In genomic region chr11:67400942-67401494, GRCh38 we compare ENCODE assay signal across 8 cellular contexts. TPM values are rescaled to one million over a fixed set of nuclear protein-coding genes. Genes with fewer than 3 reads are reported as not detected.
DNase-seq lines count a peak whose midpoint lies in the region; ATAC-seq and TF ChIP-seq lines count a peak whose summit lies in the region.

No MANE protein-coding gene starts in this region.

- CTCF ChIA-PET in CD4-positive, alpha-beta memory T cell (lab: Charles Lee; ENCODE audit: partially characterized antibody), result interaction anchor here (0.9 to 5.7 kb wide), 29 partner anchors 10 to 229 kb away, joined by 3 to 65 read pairs (median 6); partner anchors contain the start of genes AIP, CARNS1, PITPNM1 and POLD4

- H3K4me1 ChIP-seq in CD4-positive, alpha-beta memory T cell (ENCODE audit: insufficient read depth, low read length), result peaks cover 75% of the 10 kb centered on the region
- peaks cover 0 to 46% (median 36%) of the 10 kb centered on the region in 4 donors for H3K4me1 ChIP-seq in sigmoid colon

- H3K36me3 Mint-ChIP-seq in CD4-positive, alpha-beta memory T cell, result peaks cover 21 to 50% of the 10 kb centered on the region in 2 donors

- peak overlapping the region; percentile 44 to 78 for H3K4me3 ChIP-seq in CD4-positive, alpha-beta memory T cell (ENCODE audit: low read length in 2 of 2)
- H3K4me3 ChIP-seq in H7 (ENCODE audit: insufficient read depth, low read depth, low read length) (peak overlapping the region; percentile 82), SK-N-MC (peak overlapping the region; percentile 83), fibroblast of the aortic adventitia (ENCODE audit: low read depth, low read length) (peak overlapping the region; percentile 87), sigmoid colon (peak overlapping the region; percentile 74 to 84 (median 76))

- peaks cover 24 to 79% (median 42%) of the 10 kb centered on the region in 4 donors for H3K4me1 Mint-ChIP-seq in CD4-positive, alpha-beta memory T cell

- no peaks in the 10 kb centered on the region for H3K9me3 ChIP-seq in CD4-positive, alpha-beta memory T cell (ENCODE audit: control insufficient read depth in 1 of 2, low read length in 2 of 2)
- H3K9me3 ChIP-seq in SK-N-MC (ENCODE audit: low read depth, low read length) (no peaks in the 10 kb centered on the region), sigmoid colon (no peaks in the 10 kb centered on the region)

- POLR2A ChIA-PET in CD4-positive, alpha-beta memory T cell (lab: Charles Lee; ENCODE audit: partially characterized antibody), result interaction anchor here (0.6 to 21.5 kb wide), 30 partner anchors 8 to 1510 kb away, joined by 3 to 2262 read pairs (median 8); partner anchors contain the start of genes AIP, ANKRD13D, CABP4 and CARNS1

- peak overlapping the region; percentile 88 for H3K9ac ChIP-seq in SK-N-MC (ENCODE audit: insufficient read length)

- DNase-seq in CD4-positive, alpha-beta memory T cell, result peak in 1 of 5 donors; percentile 69
- DNase-seq in H7, result no peak
- no peak for DNase-seq in SK-N-MC (ENCODE audit: low read depth, low spot score)
- DNase-seq in fibroblast of the aortic adventitia (ENCODE audit: low read depth), result peak; percentile 13
- DNase-seq in sigmoid colon, result peak; percentile 80
- no peak for DNase-seq in A172 (ENCODE audit: low spot score)

- H3K27ac ChIP-seq in CD4-positive, alpha-beta memory T cell (ENCODE audit: low read depth, low read length), result peak overlapping the region; percentile 78
- H3K27ac ChIP-seq in SK-N-MC, result no peak overlapping the region; the same call in 1 of the 2 replicates
- H3K27ac ChIP-seq in sigmoid colon, result peak overlapping the region; percentile 92 to 93 (median 92)

- H3K9me3 Mint-ChIP-seq in CD4-positive, alpha-beta memory T cell, result no peaks in the 10 kb centered on the region

- peaks cover 32% of the 10 kb centered on the region for H3K36me3 ChIP-seq in CD4-positive, alpha-beta memory T cell (ENCODE audit: insufficient read depth, low read length)
- H3K36me3 ChIP-seq in H7 (replicated peaks; ENCODE audit: control insufficient read depth, insufficient read depth, low read length) (peaks cover 19% of the 10 kb centered on the region), SK-N-MC (ENCODE audit: insufficient read depth, low read length) (peaks cover 38% of the 10 kb centered on the region), sigmoid colon (peaks cover 23 to 38% (median 30%) of the 10 kb centered on the region in 4 donors)

- no peaks in the 10 kb centered on the region for H3K27me3 ChIP-seq in CD4-positive, alpha-beta memory T cell (ENCODE audit: insufficient read depth, low read length)
- H3K27me3 ChIP-seq in H7 (ENCODE audit: control insufficient read depth, insufficient read depth, low read length) (no peaks in the 10 kb centered on the region), sigmoid colon (peaks cover 0 to 25% (median 6%) of the 10 kb centered on the region in 3 donors)

- peak overlapping the region; percentile 89 to 94 (median 90) for H3K4me3 Mint-ChIP-seq in CD4-positive, alpha-beta memory T cell

- ATAC-seq in HG02870 (IDR thresholded peaks at IDR 0.05; ENCODE audit: unreplicated experiment) (no peak), GM21526 (IDR thresholded peaks at IDR 0.05; ENCODE audit: low FRiP score, unreplicated experiment) (no peak)

- TF ChIP-seq CTCF in fibroblast of the aortic adventitia (IDR thresholded peaks at IDR 0.05; ENCODE audit: insufficient read depth, low read length) (no peak), sigmoid colon (IDR thresholded peaks at IDR 0.05) (no peak)

- no peak for TF ChIP-seq POLR2A in sigmoid colon (IDR thresholded peaks at IDR 0.05)

- intact Hi-C loops in CD4-positive, alpha-beta memory T cell (cut with micrococcal nuclease), result loop anchor here (1.0 kb wide), 4 partner anchors 9 to 107 kb away; partner anchors contain the start of genes CDK2AP2 and TMEM134
- intact Hi-C loops in sigmoid colon (cut with DNase I), result loop anchor here (2.0 to 5.0 kb wide), 2 partner anchors 68 to 81 kb away; partner anchors contain the start of genes AIP and TMEM134

- H3K27me3 Mint-ChIP-seq in CD4-positive, alpha-beta memory T cell, result no peaks in the 10 kb centered on the region

- peak overlapping the region; percentile 70 to 90 (median 87) for H3K27ac Mint-ChIP-seq in CD4-positive, alpha-beta memory T cell

- 1 to 4% methylated on average over 27 of the region's 27 CpGs for WGBS in sigmoid colon, 2 donors

- TF ChIP-seq EP300 in sigmoid colon (IDR thresholded peaks at IDR 0.05), result no peak

RNA-seq across cellular contexts. Expression of gene PPP1CA, which starts 0.6 kb away (rescaled TPM):
- 100 to 1,000 TPM; 159 to 161 TPM for total RNA-seq in CD4-positive, alpha-beta memory T cell
- 100 to 1,000 TPM; 474 to 774 TPM for polyA plus RNA-seq in CD4-positive, alpha-beta memory T cell
- 246 and 314 TPM in 2 replicates for total RNA-seq in H7 (2014; rRNA removed; shearing (Covaris generic))
- total RNA-seq in fibroblast of the aortic adventitia (ENCODE audit: low replicate concordance), result 97.6 and 129 TPM in 2 replicates
- total RNA-seq in sigmoid colon, result 10 to 100 TPM; 59.5 to 87.0 (median 80.0) TPM
- 100 to 1,000 TPM; 228 to 357 (median 235) TPM for polyA plus RNA-seq in sigmoid colon
- 192 and 217 TPM in 2 replicates for total RNA-seq in A172 (2014; rRNA removed; shearing (Covaris generic))

RNA-seq across cellular contexts. Expression of gene TBC1D10C, which starts 2.9 kb away (rescaled TPM):
- 100 to 1,000 TPM; 371 to 382 TPM for total RNA-seq in CD4-positive, alpha-beta memory T cell
- polyA plus RNA-seq in CD4-positive, alpha-beta memory T cell, result 100 to 1,000 TPM; 316 to 331 TPM
- total RNA-seq in H7 (2014; rRNA removed; shearing (Covaris generic)), result 0.44 and 0.52 TPM in 2 replicates
- not detected in 2 replicates for total RNA-seq in fibroblast of the aortic adventitia (ENCODE audit: low replicate concordance)
- total RNA-seq in sigmoid colon, result 1 to 10 TPM in 2 of 4 donors, under 1 TPM in 1, not detected in 1; 0.71 to 2.5 (median 1.2) TPM
- polyA plus RNA-seq in sigmoid colon, result 10 to 100 TPM in 1 of 3 donors, 1 to 10 TPM in 2; 1.6 to 48.2 (median 1.8) TPM
- total RNA-seq in A172 (2014; rRNA removed; shearing (Covaris generic)), result not detected in 2 replicates

RNA-seq across cellular contexts. Expression of gene RAD9A, which starts 9.2 kb away (rescaled TPM):
- total RNA-seq in CD4-positive, alpha-beta memory T cell, result 10 to 100 TPM; 51.8 to 55.9 TPM
- 1 to 10 TPM; 6.7 to 8.3 TPM for polyA plus RNA-seq in CD4-positive, alpha-beta memory T cell
- 20.2 and 27.0 TPM in 2 replicates for total RNA-seq in H7 (2014; rRNA removed; shearing (Covaris generic))
- total RNA-seq in fibroblast of the aortic adventitia (ENCODE audit: low replicate concordance) (4.7 and 11.2 TPM in 2 replicates), sigmoid colon (10 to 100 TPM; 11.4 to 18.1 (median 16.5) TPM)
- 10 to 100 TPM in 1 of 3 donors, 1 to 10 TPM in 2; 6.5 to 33.9 (median 6.6) TPM for polyA plus RNA-seq in sigmoid colon
- 6.2 and 15.0 TPM in 2 replicates for total RNA-seq in A172 (2014; rRNA removed; shearing (Covaris generic))

RNA-seq across cellular contexts. Expression of gene CARNS1, which starts 14.5 kb away (rescaled TPM):
- 1 to 10 TPM; 2.3 to 3.3 TPM for total RNA-seq in CD4-positive, alpha-beta memory T cell
- polyA plus RNA-seq in CD4-positive, alpha-beta memory T cell, result under 1 TPM; 0.45 to 0.81 TPM
- 0.07 and 0.17 TPM in 2 replicates for total RNA-seq in H7 (2014; rRNA removed; shearing (Covaris generic))
- total RNA-seq in fibroblast of the aortic adventitia (ENCODE audit: low replicate concordance) (0.09 and 0.16 TPM in 2 replicates), sigmoid colon (under 1 TPM; 0.16 to 0.68 (median 0.46) TPM)
- under 1 TPM in 1 of 3 donors, not detected in 2; 0.83 TPM for polyA plus RNA-seq in sigmoid colon
- 0.05 TPM in 1 of 2 replicates, not detected in the other for total RNA-seq in A172 (2014; rRNA removed; shearing (Covaris generic))

RNA-seq across cellular contexts. Expression of gene RPS6KB2, which starts 27.3 kb away (rescaled TPM):
- total RNA-seq in CD4-positive, alpha-beta memory T cell, result 10 to 100 TPM; 78.1 to 79.9 TPM
- 10 to 100 TPM; 55.2 to 58.3 TPM for polyA plus RNA-seq in CD4-positive, alpha-beta memory T cell
- total RNA-seq in H7 (2014; rRNA removed; shearing (Covaris generic)), result 88.9 and 90.2 TPM in 2 replicates
- total RNA-seq in fibroblast of the aortic adventitia (ENCODE audit: low replicate concordance) (19.7 and 35.6 TPM in 2 replicates), sigmoid colon (10 to 100 TPM; 27.1 to 70.2 (median 35.2) TPM)
- polyA plus RNA-seq in sigmoid colon, result 10 to 100 TPM; 55.9 to 67.9 (median 62.0) TPM
- 83.6 and 89.8 TPM in 2 replicates for total RNA-seq in A172 (2014; rRNA removed; shearing (Covaris generic))

Comparison
In these comparisons a context has a peak if more than half of its experiments do, and no peak if none do; other contexts are left out.
1. DNase-seq: peak in fibroblast of the aortic adventitia (single experiment) and sigmoid colon (single experiment); none in H7 (single experiment), SK-N-MC (single experiment) and A172 (single experiment).
2. RNA of gene TBC1D10C, which starts 2.9 kb away (total RNA-seq): 371 to 382 TPM in CD4-positive, alpha-beta memory T cell; 0.71 to 2.5 TPM in sigmoid colon, 0.44 to 0.52 TPM in H7, not detected in fibroblast of the aortic adventitia and not detected in A172; every median in the first group is over 100 times any median in the second.
3. Peak in every context shown above with its lines, with median percentiles within 50 percentile points of each other: H3K4me3 ChIP-seq.